Comparison of ENCODE assay signal across 9 cellular contexts in the genomic region with DNA sequence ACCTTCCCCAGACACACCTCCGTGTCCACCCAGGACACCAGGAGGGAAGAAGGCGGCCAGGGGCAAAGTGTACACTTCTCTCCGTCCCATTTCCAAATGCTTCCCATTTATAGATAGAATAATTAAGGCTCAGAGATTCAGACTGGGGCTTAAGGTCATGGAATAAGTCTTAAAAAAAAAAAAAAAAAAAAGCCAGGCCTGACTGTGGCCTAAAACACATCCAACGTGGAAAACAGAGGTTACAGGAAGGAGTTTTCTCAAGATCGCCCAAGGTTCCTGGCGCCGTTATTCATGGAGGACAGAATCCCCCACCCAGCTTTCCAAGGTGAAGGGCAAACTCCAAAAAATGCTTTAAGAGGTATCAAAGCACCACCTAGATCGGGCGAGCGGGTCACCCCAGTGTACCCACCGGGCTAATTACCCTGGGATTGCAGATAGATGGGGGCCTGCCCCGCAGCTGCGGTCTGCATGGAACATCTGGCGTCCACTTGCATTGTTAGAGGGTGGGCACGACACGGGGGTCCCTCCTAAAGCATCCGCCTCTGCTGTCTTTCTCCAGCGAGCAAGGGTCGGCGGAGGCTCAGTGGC. TPM values are rescaled to one million over a fixed set of nuclear protein-coding genes. Genes with fewer than 3 reads are reported as not detected.
DNase-seq lines count a peak whose midpoint lies in the region; ATAC-seq, FAIRE-seq and TF ChIP-seq lines count a peak whose summit lies in the region.
"Had no signal": no experiment of that assay in that cellular context is flagged by ENCODE, and none has a peak within 500 bp of the region (broad histone marks: within the 10 kb centered on the region; RNA-seq: fewer than 3 reads in every experiment).

No MANE protein-coding gene starts in this region.

- intact Hi-C loops in CD8-positive, alpha-beta T cell (cut with DNase I, micrococcal nuclease), result loop anchor here (10.0 kb wide), 2 partner anchors 544 to 684 kb away; a partner anchor contains a TSS

- POLR2A ChIA-PET in CD8-positive, alpha-beta T cell (lab: Charles Lee), result interaction anchor here (0.6 to 1.0 kb wide), 2 partner anchors 53 to 56 kb away, joined by 3 read pairs; no protein-coding TSS in a partner anchor

- no peaks in the 10 kb centered on the region for H3K27me3 ChIP-seq in CD8-positive, alpha-beta T cell (ENCODE audit: insufficient read depth, low read length)

- ATAC-seq in CD8-positive, alpha-beta T cell, result no peak
- ATAC-seq in HG02571 (IDR thresholded peaks at IDR 0.05; ENCODE audit: unreplicated experiment), result no peak

- no peaks in the 10 kb centered on the region for H3K27me3 Mint-ChIP-seq in CD8-positive, alpha-beta T cell (ENCODE audit: low read depth)
- H3K27me3 Mint-ChIP-seq in endothelial cell (ENCODE audit: unreplicated experiment) (peaks cover 18% of the 10 kb centered on the region), osteocyte (ENCODE audit: unreplicated experiment) (no peaks in the 10 kb centered on the region)

- no peaks in the 10 kb centered on the region for H3K36me3 ChIP-seq in CD8-positive, alpha-beta T cell (ENCODE audit: insufficient read depth, low read length)

- peaks cover 78% of the 10 kb centered on the region for H3K4me1 Mint-ChIP-seq in CD8-positive, alpha-beta T cell (ENCODE audit: low read depth)
- H3K4me1 Mint-ChIP-seq in endothelial cell (ENCODE audit: unreplicated experiment) (peaks cover 27% of the 10 kb centered on the region), osteocyte (ENCODE audit: unreplicated experiment) (peaks cover 59% of the 10 kb centered on the region)

- CTCF ChIA-PET in CD8-positive, alpha-beta T cell (lab: Charles Lee), result interaction anchor here (2.1 kb wide), 1 partner anchor 22 kb away, joined by 7 read pairs; no protein-coding TSS in a partner anchor

- peak overlapping the region; percentile 67 for H3K4me3 ChIP-seq in CD8-positive, alpha-beta T cell (ENCODE audit: low read depth, low read length)

- peak overlapping the region; percentile 88 for H3K4me3 Mint-ChIP-seq in CD8-positive, alpha-beta T cell
- peak overlapping the region; percentile 73 for H3K4me3 Mint-ChIP-seq in endothelial cell (ENCODE audit: unreplicated experiment)
- peak overlapping the region; percentile 92 for H3K4me3 Mint-ChIP-seq in osteocyte (ENCODE audit: unreplicated experiment)

- FAIRE-seq in frontal cortex (lab: Jason Lieb, UNC), result no peak

- no peaks in the 10 kb centered on the region for H3K9me3 Mint-ChIP-seq in CD8-positive, alpha-beta T cell
- no peaks in the 10 kb centered on the region for H3K9me3 Mint-ChIP-seq in endothelial cell (ENCODE audit: unreplicated experiment)
- H3K9me3 Mint-ChIP-seq in osteocyte (ENCODE audit: unreplicated experiment), result no peaks in the 10 kb centered on the region

- H3K9me3 ChIP-seq in CD8-positive, alpha-beta T cell (ENCODE audit: low read length), result no peaks in the 10 kb centered on the region

- peak in 2 of 7 experiments; percentile 17 to 42 for DNase-seq in CD8-positive, alpha-beta T cell
- no peak for DNase-seq in endothelial cell (ENCODE audit: low spot score)
- no peak for DNase-seq in osteocyte (ENCODE audit: extremely low spot score, unreplicated experiment)
- no peak for DNase-seq in DMS114 treated with DMSO at 0.1 percent for 48 hours (lab: John Stamatoyannopoulos, UW; ENCODE audit: unreplicated experiment)
- DNase-seq in frontal cortex (ENCODE audit: low spot score in 2 of 2), result no peak
- DNase-seq in GM10266 (ENCODE audit: extremely low spot score), result no peak
- DNase-seq: NCI-H526 treated with DMSO at 0.1 percent for 48 hours had no signal

- H3K27ac Mint-ChIP-seq in CD8-positive, alpha-beta T cell, result peak overlapping the region; percentile 95
- H3K27ac Mint-ChIP-seq in endothelial cell (ENCODE audit: unreplicated experiment) (peak overlapping the region; percentile 30), osteocyte (ENCODE audit: unreplicated experiment) (peak overlapping the region; percentile 98)

- H3K36me3 Mint-ChIP-seq in CD8-positive, alpha-beta T cell, result no peaks in the 10 kb centered on the region
- no peaks in the 10 kb centered on the region for H3K36me3 Mint-ChIP-seq in endothelial cell (ENCODE audit: low read depth, unreplicated experiment)
- peaks cover 22% of the 10 kb centered on the region for H3K36me3 Mint-ChIP-seq in osteocyte (ENCODE audit: unreplicated experiment)

- peak overlapping the region; percentile 78 for H3K27ac ChIP-seq in CD8-positive, alpha-beta T cell (ENCODE audit: low read depth, low read length)

- no peak for TF ChIP-seq CTCF in CD8-positive, alpha-beta T cell (IDR thresholded peaks at IDR 0.05)
- TF ChIP-seq CTCF in endothelial cell (IDR thresholded peaks at IDR 0.05; ENCODE audit: unreplicated experiment) (no peak), osteocyte (IDR thresholded peaks at IDR 0.05) (no peak), GM10266 (IDR thresholded peaks at IDR 0.05; ENCODE audit: control insufficient read depth, insufficient read depth, low read depth, missing control alignments) (no peak)

- peaks cover 90% of the 10 kb centered on the region for H3K4me1 ChIP-seq in CD8-positive, alpha-beta T cell (ENCODE audit: insufficient read depth, low read length)

TF ChIP-seq in PFSK-1, 5 proteins besides CTCF, POLR2A, EP300 and RAD21:
- TF ChIP-seq TAF1 (IDR thresholded peaks at IDR 0.05; ENCODE audit: borderline replicate concordance, insufficient read depth, low read length) (no peak), FOXP2 (optimal IDR thresholded peaks at IDR 0.05; ENCODE audit: borderline replicate concordance, extremely low read depth, extremely low read length, insufficient read depth) (no peak), SIN3A (IDR thresholded peaks at IDR 0.05; ENCODE audit: borderline replicate concordance, insufficient read depth, low read length) (0 out of 2 replicates have a peak, but pooled peaks have one; percentile 44)

RNA-seq across cellular contexts. Expression of a gene that starts 36.1 kb away (rescaled TPM):
- total RNA-seq in CD8-positive, alpha-beta T cell, result not detected
- 4.2 TPM for polyA plus RNA-seq in PFSK-1 (2012; ENCODE audit: insufficient read length, low read depth)
- total RNA-seq in endothelial cell (ENCODE audit: unreplicated experiment) (0.69 TPM), osteocyte (1.1 and 3.5 TPM in 2 replicates), frontal cortex (3.7 TPM)

RNA-seq across cellular contexts. Expression of a gene that starts 45.6 kb away (rescaled TPM):
- 1 to 10 TPM; 4.1 to 5.0 TPM for total RNA-seq in CD8-positive, alpha-beta T cell
- 31.2 TPM for polyA plus RNA-seq in PFSK-1 (2012; ENCODE audit: insufficient read length, low read depth)
- total RNA-seq in endothelial cell (ENCODE audit: unreplicated experiment) (43.7 TPM), osteocyte (14.0 and 15.1 TPM in 2 replicates), frontal cortex (6.9 TPM)

Comparison
In these comparisons a context has a peak if more than half of its experiments do, and no peak if none do; other contexts are left out.
1. H3K27ac Mint-ChIP-seq: peak in every context shown above with its lines; median percentile 98 in osteocyte; 95 in CD8-positive, alpha-beta T cell; 30 in endothelial cell.